In the genomic region with DNA sequence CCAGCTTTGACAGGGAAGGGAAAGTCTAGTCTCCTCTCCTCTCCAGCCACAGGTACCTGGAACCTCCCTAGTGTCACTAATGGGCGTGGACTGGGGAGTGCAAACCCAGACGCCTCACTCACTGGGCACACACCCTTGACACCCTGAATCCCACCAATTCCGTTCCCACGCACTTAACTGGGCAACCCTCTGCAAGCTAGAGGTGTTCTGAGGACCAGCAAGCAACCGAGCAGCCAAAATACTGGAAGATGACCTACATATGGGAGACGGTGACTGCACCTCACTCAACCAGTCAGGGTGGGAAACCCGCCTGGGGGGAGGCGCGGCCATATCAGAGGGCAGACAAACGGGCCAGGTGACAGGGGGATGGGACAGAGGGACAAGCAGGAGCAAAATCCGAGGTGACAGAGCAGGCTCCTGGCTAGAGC, we compare ENCODE assay signal across 8 cellular contexts. TPM values are rescaled to one million over a fixed set of nuclear protein-coding genes. Genes with fewer than 3 reads are reported as not detected.
A peak's percentile ranks its signal among the peaks of the same experiment; 100 is the strongest.
DNase-seq lines count a peak whose midpoint lies in the region; ATAC-seq and TF ChIP-seq lines count a peak whose summit lies in the region.

No MANE protein-coding gene starts in this region.

- H3K4me1 Mint-ChIP-seq in GM23338, result peaks cover 31% of the 10 kb centered on the region

- H3K4me3 ChIP-seq in GM23338, result peak overlapping the region; percentile 89
- H3K4me3 ChIP-seq in fibroblast of villous mesenchyme (ENCODE audit: low read depth, low read length), result peak overlapping the region; percentile 96
- peak overlapping the region; percentile 60 to 98 (median 83) for H3K4me3 ChIP-seq in skin epidermis

- TF ChIP-seq CTCF in GM23338 (conservative IDR thresholded peaks at IDR 0.05; ENCODE audit: low read depth in 2 of 2) (no peak), fibroblast of villous mesenchyme (IDR thresholded peaks at IDR 0.05; ENCODE audit: insufficient read depth, low read depth, low read length) (no peak)

- peak overlapping the region; percentile 40; the same call in 1 of the 2 replicates for H3K27ac Mint-ChIP-seq in GM23338

- no peaks in the 10 kb centered on the region; the same call in 2 of the 3 replicates for H3K36me3 Mint-ChIP-seq in GM23338 (ENCODE audit: low read depth)

- peaks cover 5% of the 10 kb centered on the region for H3F3A ChIP-seq in GM23338 (replicated peaks; ENCODE audit: low read depth)

- peak overlapping the region; percentile 98 for H3K4me2 ChIP-seq in GM23338

- H3K27me3 Mint-ChIP-seq in GM23338 (ENCODE audit: insufficient read depth, low read depth, poor library complexity), result peaks cover 11% of the 10 kb centered on the region

- ATAC-seq in GM23338, result no peak
- ATAC-seq in GM19455 (IDR thresholded peaks at IDR 0.05; ENCODE audit: unreplicated experiment), result no peak

- peaks cover 16% of the 10 kb centered on the region for H4K20me1 ChIP-seq in GM23338 (replicated peaks; ENCODE audit: insufficient read depth)

- peak overlapping the region; percentile 91 for H3K4me3 Mint-ChIP-seq in GM23338

- no peaks in the 10 kb centered on the region for H3K9me2 ChIP-seq in GM23338 (ENCODE audit: insufficient read depth)

- DNase-seq in GM23338 (ENCODE audit: low spot score) (no peak), fibroblast of villous mesenchyme (ENCODE audit: low read depth) (no peak), NCI-H748 (lab: John Stamatoyannopoulos, UW; ENCODE audit: unreplicated experiment) (no peak), midbrain (lab: John Stamatoyannopoulos, UW) (no peak), NCI-H1436 (lab: John Stamatoyannopoulos, UW) (no peak)
- peak; percentile 80 for DNase-seq in activated CD8-positive, alpha-beta memory T cell treated with anti-CD3 and anti-CD28 coated beads for 24 hours

- no peaks in the 10 kb centered on the region for H3K27me3 ChIP-seq in GM23338 (ENCODE audit: insufficient read depth)

- H3K9me3 Mint-ChIP-seq in GM23338, result no peaks in the 10 kb centered on the region; the same call in 2 of the 3 replicates

- H3K27ac ChIP-seq in GM23338 (ENCODE audit: low read depth) (no peak overlapping the region), skin epidermis (peak overlapping the region in 20 of 21 experiments; percentile 77 to 98 (median 90))

- H2AFZ ChIP-seq in GM23338, result no peak overlapping the region

- H3K79me2 ChIP-seq in GM23338 (replicated peaks; ENCODE audit: insufficient read depth), result peaks cover 27% of the 10 kb centered on the region

- peaks cover 14% of the 10 kb centered on the region; the same call in 1 of the 2 replicates for H3K4me1 ChIP-seq in GM23338 (ENCODE audit: insufficient read depth)

- no peaks in the 10 kb centered on the region for H3K36me3 ChIP-seq in GM23338 (ENCODE audit: insufficient read depth)

TF ChIP-seq in GM23338, 12 proteins besides CTCF, POLR2A, EP300 and RAD21:
- no peak for TF ChIP-seq JUNB (IDR thresholded peaks at IDR 0.05; ENCODE audit: unreplicated experiment)
- TF ChIP-seq EZH2phosphoT487 (IDR thresholded peaks at IDR 0.05; ENCODE audit: unreplicated experiment), result no peak
- TF ChIP-seq ZNF331 (CRISPR knock-in tag; IDR thresholded peaks at IDR 0.05; ENCODE audit: low read depth), result no peak
- TF ChIP-seq EZH2 (IDR thresholded peaks at IDR 0.05; ENCODE audit: low read depth, unreplicated experiment), result no peak
- no peak for TF ChIP-seq ZNF462 (CRISPR knock-in tag; IDR thresholded peaks at IDR 0.05)
TF ChIP-seq in GM23338: peak in this region for 0.

RNA-seq across cellular contexts. Expression of gene ABHD17A, which starts 1.0 kb away (rescaled TPM):
- 68.8 and 99.9 TPM in 2 replicates for total RNA-seq in GM23338 (2014; rRNA removed; shearing (Covaris generic))
- 34.2 and 37.1 TPM in 2 replicates for polyA plus RNA-seq in GM23338 (2016; fragmentation: Nextera tagmentation; extraction: Ambion mirVana)
- 45.8 and 62.2 TPM in 2 replicates for total RNA-seq in fibroblast of villous mesenchyme

RNA-seq across cellular contexts. Expression of gene ADAT3, which starts 20.9 kb away (rescaled TPM):
- total RNA-seq in GM23338 (2014; rRNA removed; shearing (Covaris generic)), result 10.6 and 12.4 TPM in 2 replicates
- 7.8 and 7.9 TPM in 2 replicates for polyA plus RNA-seq in GM23338 (2016; fragmentation: Nextera tagmentation; extraction: Ambion mirVana)
- total RNA-seq in fibroblast of villous mesenchyme, result 3.9 and 4.5 TPM in 2 replicates

RNA-seq across cellular contexts. Expression of gene SCAMP4, which starts 20.9 kb away (rescaled TPM):
- total RNA-seq in GM23338 (2014; rRNA removed; shearing (Covaris generic)), result 87.0 and 106 TPM in 2 replicates
- 35.5 and 39.4 TPM in 2 replicates for polyA plus RNA-seq in GM23338 (2016; fragmentation: Nextera tagmentation; extraction: Ambion mirVana)
- 40.6 and 49.2 TPM in 2 replicates for total RNA-seq in fibroblast of villous mesenchyme

RNA-seq across cellular contexts. Expression of gene KLF16, which starts 20.9 kb away (rescaled TPM):
- 20.2 and 22.0 TPM in 2 replicates for total RNA-seq in GM23338 (2014; rRNA removed; shearing (Covaris generic))
- 8.9 and 12.3 TPM in 2 replicates for polyA plus RNA-seq in GM23338 (2016; fragmentation: Nextera tagmentation; extraction: Ambion mirVana)
- 10.4 and 16.8 TPM in 2 replicates for total RNA-seq in fibroblast of villous mesenchyme

RNA-seq across cellular contexts. Expression of gene REXO1, which starts 36.0 kb away (rescaled TPM):
- total RNA-seq in GM23338 (2014; rRNA removed; shearing (Covaris generic)), result 28.4 and 90.1 TPM in 2 replicates
- polyA plus RNA-seq in GM23338 (2016; fragmentation: Nextera tagmentation; extraction: Ambion mirVana), result 20.2 and 23.5 TPM in 2 replicates
- 11.2 and 15.8 TPM in 2 replicates for total RNA-seq in fibroblast of villous mesenchyme
